ENCODE assay signal across 8 cellular contexts in the genomic region with DNA sequence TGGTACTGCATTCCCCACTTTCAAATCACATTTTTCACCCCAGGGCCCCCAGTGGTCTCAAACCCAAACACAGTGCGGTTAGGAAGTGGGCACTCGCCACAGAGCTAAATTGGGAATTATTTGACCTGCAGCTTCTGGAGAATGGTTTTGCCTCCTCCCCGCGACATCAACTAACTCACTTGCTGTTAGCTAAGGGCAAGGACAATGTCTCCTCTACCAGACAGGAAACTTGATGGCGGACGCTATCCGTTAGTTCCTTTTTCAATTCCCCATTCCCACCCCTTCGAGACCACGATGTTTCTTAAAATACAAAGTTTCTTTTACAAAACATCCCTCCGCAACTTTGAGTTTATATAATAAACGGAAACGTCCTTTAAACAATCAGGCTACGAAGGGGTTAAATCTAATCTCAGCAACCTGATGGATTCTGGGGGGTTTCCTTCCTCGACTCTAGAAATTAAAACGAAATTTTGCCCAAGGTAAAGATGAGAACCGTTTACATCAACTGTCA. TPM values are rescaled to one million over a fixed set of nuclear protein-coding genes. Genes with fewer than 3 reads are reported as not detected.
A peak's percentile ranks its signal among the peaks of the same experiment; 100 is the strongest.
DNase-seq lines count a peak whose midpoint lies in the region; ATAC-seq and TF ChIP-seq lines count a peak whose summit lies in the region.

No MANE protein-coding gene starts in this region.

- intact Hi-C loops in Panc1 (cut with micrococcal nuclease; ENCODE audit: unreplicated experiment) = no loop called here

- no peak for ATAC-seq in Panc1
- ATAC-seq in GM21723 (IDR thresholded peaks at IDR 0.05; ENCODE audit: unreplicated experiment) = no peak
- no peak for ATAC-seq in GM19328 (IDR thresholded peaks at IDR 0.05; ENCODE audit: unreplicated experiment)

- TSS peak; percentile 88 for BruUV-seq in Panc1 (replicated peaks; lab: Mats Ljungman, UMichigan)

- H3K4me3 ChIP-seq in Panc1 (ENCODE audit: low read depth in 2 of 2, low read length in 2 of 2) (peak overlapping the region; percentile 92 to 98), cardiac fibroblast (replicated peaks in 1 of 2; ENCODE audit: low read depth in 2 of 2, low read length in 2 of 2) (peak overlapping the region; percentile 98), mucosa of rectum (ENCODE audit: low read length in 2 of 2) (peak overlapping the region; percentile 96 to 99)

- DNase-seq in GM04504 (ENCODE audit: low read depth) (peak; percentile 8), Panc1 (ENCODE audit: low read depth, low spot score) (no peak), cardiac fibroblast (ENCODE audit: low read depth in 2 of 2) (no peak), NCI-H1048 (lab: John Stamatoyannopoulos, UW) (no peak), hepatic stellate cell (ENCODE audit: low spot score) (no peak)

- peak overlapping the region; percentile 100 for H3K9ac ChIP-seq in mucosa of rectum (ENCODE audit: low read depth in 1 of 2, low read length in 2 of 2)

- H3K4me1 ChIP-seq in Panc1 (ENCODE audit: control insufficient read depth, insufficient read depth, low read length) (peaks cover 18% of the 10 kb centered on the region), mucosa of rectum (ENCODE audit: control insufficient read depth in 2 of 2, insufficient read depth in 2 of 2, low read length in 2 of 2) (peaks cover 13 to 15% of the 10 kb centered on the region in 2 donors)

- no peaks in the 10 kb centered on the region for H3K27me3 ChIP-seq in Panc1 (ENCODE audit: control insufficient read depth, insufficient read depth, low read length)
- no peaks in the 10 kb centered on the region for H3K27me3 ChIP-seq in mucosa of rectum (ENCODE audit: control insufficient read depth in 2 of 2, insufficient read depth in 2 of 2, low read length in 2 of 2)

- peak overlapping the region; percentile 98 for H3K27ac ChIP-seq in Panc1 (ENCODE audit: low read length)
- H3K27ac ChIP-seq in mucosa of rectum (ENCODE audit: low read depth in 2 of 2, low read length in 2 of 2) = peak overlapping the region; percentile 99 to 100

- H3K36me3 ChIP-seq in Panc1 (ENCODE audit: control insufficient read depth, insufficient read depth, low read length) = peaks cover 13% of the 10 kb centered on the region
- peaks cover 14 to 15% of the 10 kb centered on the region in 2 donors for H3K36me3 ChIP-seq in mucosa of rectum (ENCODE audit: control insufficient read depth in 2 of 2, insufficient read depth in 2 of 2, low read length in 2 of 2)

- POLR2A ChIA-PET in Panc1 (lab: Charles Lee) = interaction anchor here (0.9 to 1.0 kb wide), 3 partner anchors 14 to 41 kb away, joined by 3 read pairs; partner anchors contain the start of gene FAM117A

- TF ChIP-seq CTCF in Panc1 (IDR thresholded peaks at IDR 0.05) (no peak), cardiac fibroblast (IDR thresholded peaks at IDR 0.05; ENCODE audit: low read depth, low read length) (no peak)

- H3K9me3 ChIP-seq in Panc1 (ENCODE audit: control insufficient read depth, insufficient read depth, low read depth, low read length) (no peaks in the 10 kb centered on the region), mucosa of rectum (ENCODE audit: control insufficient read depth in 2 of 2, low read length in 2 of 2) (no peaks in the 10 kb centered on the region)

- CTCF ChIA-PET in Panc1 (lab: Charles Lee) = no interaction called here

- in situ Hi-C loops in Panc1 (cut with HindIII; ENCODE audit: low pct_unique_long_range_greater_than_20kb, low sequenced_read_pairs) = no loop called here

RNA-seq across cellular contexts. Expression of gene KAT7, which starts 0.5 kb away (rescaled TPM):
- 69.0 TPM for total RNA-seq in Panc1 (2021; ENCODE audit: unreplicated experiment)
- 25.1 TPM for polyA plus RNA-seq in Panc1 (2012; ENCODE audit: insufficient read length)

RNA-seq across cellular contexts. Expression of gene FAM117A, which starts 24.1 kb away (rescaled TPM):
- 8.0 TPM for total RNA-seq in Panc1 (2021; ENCODE audit: unreplicated experiment)
- polyA plus RNA-seq in Panc1 (2012; ENCODE audit: insufficient read length) = 13.0 TPM

RNA-seq across cellular contexts. Expression of gene TAC4, which starts 59.9 kb away (rescaled TPM):
- total RNA-seq in Panc1 (2021; ENCODE audit: unreplicated experiment) = not detected
- not detected for polyA plus RNA-seq in Panc1 (2012; ENCODE audit: insufficient read length)
